Comparison of ENCODE assay signal across 9 cellular contexts in the genomic region with DNA sequence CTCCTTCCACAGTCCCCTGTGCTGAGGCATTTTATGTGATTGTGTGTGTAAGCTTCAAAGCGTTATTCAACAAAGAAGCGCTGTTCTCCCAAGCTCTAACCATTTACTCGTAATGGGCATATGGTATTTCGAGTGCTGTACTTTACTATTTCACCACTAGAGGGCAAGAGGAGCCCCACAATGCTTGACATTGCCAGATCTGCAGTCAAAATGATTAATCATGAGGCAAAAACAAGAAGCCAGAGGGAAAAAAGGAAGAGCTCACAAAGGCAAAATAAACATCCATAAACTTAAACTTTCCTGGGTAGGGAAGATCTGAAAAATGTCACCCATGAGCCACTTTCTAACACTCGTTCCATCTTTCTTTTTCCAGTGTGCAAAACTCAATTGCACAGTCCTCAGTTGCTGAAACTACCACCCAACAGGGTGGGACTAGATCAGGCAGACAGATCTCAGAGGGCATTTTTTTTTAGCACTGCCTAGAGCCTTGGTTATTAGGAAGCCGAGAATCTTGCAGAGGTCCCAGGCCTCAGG.
DNase-seq lines count a peak whose midpoint lies in the region; ATAC-seq and TF ChIP-seq lines count a peak whose summit lies in the region.
"Had no signal": no experiment of that assay in that cellular context is flagged by ENCODE, and none has a peak within 500 bp of the region (broad histone marks: within the 10 kb centered on the region; RNA-seq: fewer than 3 reads in every experiment).

No MANE protein-coding gene starts in this region.

- no peaks in the 10 kb centered on the region for H3K9me3 ChIP-seq in mucosa of descending colon

- H3K36me3 ChIP-seq in mucosa of descending colon (ENCODE audit: low read depth) = no peaks in the 10 kb centered on the region

- H3K27ac ChIP-seq in 22Rv1 = no peak overlapping the region

- intact Hi-C loops in mucosa of descending colon (cut with DNase I, micrococcal nuclease) = loop anchor here in 1 of 2 donors (10.0 kb wide), 1 partner anchor 501 kb away; no protein-coding TSS in a partner anchor

- peak; percentile 82 for ATAC-seq in HG02588 (IDR thresholded peaks at IDR 0.05; ENCODE audit: unreplicated experiment)
- peak; percentile 95 for ATAC-seq in mucosa of descending colon
- no peak for ATAC-seq in GM21360 (IDR thresholded peaks at IDR 0.05; ENCODE audit: unreplicated experiment)
- ATAC-seq: naive thymus-derived CD8-positive, alpha-beta T cell had no signal

- H3K4me1 ChIP-seq in mucosa of descending colon (ENCODE audit: low read depth) = peaks cover 6% of the 10 kb centered on the region

- peak; percentile 92 for TF ChIP-seq CTCF in 22Rv1 (IDR thresholded peaks at IDR 0.05)
- TF ChIP-seq CTCF in GM12872 (IDR thresholded peaks at IDR 0.05; ENCODE audit: insufficient read depth, low read depth, low read length) = peak; percentile 87
- peak; percentile 92 for TF ChIP-seq CTCF in epithelial cell of proximal tubule (conservative IDR thresholded peaks at IDR 0.05; ENCODE audit: low read depth, low read length)
- TF ChIP-seq CTCF in mucosa of descending colon (IDR thresholded peaks at IDR 0.05) = peak; percentile 56

- DNase-seq in NAMALWA (ENCODE audit: low spot score) = peak; percentile 68
- DNase-seq in SHP77 (lab: John Stamatoyannopoulos, UW) = peak; percentile 46 to 61
- peak; percentile 67 for DNase-seq in epithelial cell of proximal tubule (ENCODE audit: low read depth)
- DNase-seq in mucosa of descending colon = peak in 1 of 3 donors; percentile 42

- H3K4me3 ChIP-seq in epithelial cell of proximal tubule (ENCODE audit: low read depth, low read length) (no peak overlapping the region), mucosa of descending colon (no peak overlapping the region)
